1 cellular context compared by ENCODE assay signal in the genomic region with DNA sequence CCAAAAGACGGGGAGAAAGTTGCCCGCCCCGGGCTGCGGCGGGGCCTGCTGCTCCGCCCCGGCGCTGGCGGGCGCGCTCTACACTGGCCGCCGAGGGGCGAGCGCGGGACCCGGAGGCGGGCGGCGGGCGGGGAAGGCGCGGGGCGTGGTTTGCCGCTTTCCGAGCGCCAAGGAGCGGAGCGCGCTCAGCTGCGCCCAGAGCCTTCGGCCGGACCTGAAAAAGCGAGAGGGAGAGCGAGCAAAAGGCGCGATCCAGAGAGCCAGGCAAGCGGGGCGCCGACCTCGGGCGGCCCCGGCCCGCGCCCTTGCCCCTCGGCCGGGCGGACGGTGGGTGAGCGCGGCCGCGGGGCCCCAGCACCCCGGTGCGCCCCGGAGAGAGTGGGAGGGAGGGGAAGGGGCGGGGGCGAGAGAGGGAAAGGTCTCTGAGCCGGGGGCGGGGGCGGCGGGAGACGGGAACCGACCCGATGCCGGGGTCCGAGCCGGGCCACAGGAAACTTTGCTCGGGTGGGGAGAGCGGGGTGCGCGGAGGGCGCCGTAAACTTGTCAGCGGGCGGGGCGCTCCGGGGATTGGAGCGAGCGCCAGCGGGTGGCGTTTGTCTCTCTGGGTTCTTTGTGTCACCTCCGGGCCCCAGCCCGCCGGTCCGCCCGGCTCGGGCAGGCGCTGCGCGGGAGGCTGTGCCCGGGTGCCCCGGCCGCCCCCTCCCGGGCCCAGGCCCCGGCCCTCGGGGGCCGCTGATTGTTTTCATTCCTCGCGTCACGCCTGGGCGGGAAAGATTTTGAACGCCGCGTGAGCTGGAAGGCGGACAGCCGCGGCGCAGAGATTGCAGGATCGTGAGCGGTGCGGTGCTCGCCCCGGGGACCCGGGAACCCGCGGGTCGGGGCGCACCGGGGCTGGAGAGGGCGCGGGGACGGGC.
TF ChIP-seq lines count a peak whose summit lies in the region.

A gene with protein sequence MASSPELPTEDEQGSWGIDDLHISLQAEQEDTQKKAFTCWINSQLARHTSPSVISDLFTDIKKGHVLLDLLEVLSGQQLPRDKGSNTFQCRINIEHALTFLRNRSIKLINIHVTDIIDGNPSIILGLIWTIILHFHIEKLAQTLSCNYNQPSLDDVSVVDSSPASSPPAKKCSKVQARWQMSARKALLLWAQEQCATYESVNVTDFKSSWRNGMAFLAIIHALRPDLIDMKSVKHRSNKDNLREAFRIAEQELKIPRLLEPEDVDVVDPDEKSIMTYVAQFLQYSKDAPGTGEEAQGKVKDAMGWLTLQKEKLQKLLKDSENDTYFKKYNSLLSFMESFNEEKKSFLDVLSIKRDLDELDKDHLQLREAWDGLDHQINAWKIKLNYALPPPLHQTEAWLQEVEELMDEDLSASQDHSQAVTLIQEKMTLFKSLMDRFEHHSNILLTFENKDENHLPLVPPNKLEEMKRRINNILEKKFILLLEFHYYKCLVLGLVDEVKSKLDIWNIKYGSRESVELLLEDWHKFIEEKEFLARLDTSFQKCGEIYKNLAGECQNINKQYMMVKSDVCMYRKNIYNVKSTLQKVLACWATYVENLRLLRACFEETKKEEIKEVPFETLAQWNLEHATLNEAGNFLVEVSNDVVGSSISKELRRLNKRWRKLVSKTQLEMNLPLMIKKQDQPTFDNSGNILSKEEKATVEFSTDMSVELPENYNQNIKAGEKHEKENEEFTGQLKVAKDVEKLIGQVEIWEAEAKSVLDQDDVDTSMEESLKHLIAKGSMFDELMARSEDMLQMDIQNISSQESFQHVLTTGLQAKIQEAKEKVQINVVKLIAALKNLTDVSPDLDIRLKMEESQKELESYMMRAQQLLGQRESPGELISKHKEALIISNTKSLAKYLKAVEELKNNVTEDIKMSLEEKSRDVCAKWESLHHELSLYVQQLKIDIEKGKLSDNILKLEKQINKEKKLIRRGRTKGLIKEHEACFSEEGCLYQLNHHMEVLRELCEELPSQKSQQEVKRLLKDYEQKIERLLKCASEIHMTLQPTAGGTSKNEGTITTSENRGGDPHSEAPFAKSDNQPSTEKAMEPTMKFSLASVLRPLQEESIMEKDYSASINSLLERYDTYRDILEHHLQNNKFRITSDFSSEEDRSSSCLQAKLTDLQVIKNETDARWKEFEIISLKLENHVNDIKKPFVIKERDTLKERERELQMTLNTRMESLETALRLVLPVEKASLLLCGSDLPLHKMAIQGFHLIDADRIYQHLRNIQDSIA (N-terminal part only) (plus strand): TSS at position 188 of the 914 bp plus-strand sequence. CDS start 56,145 bp downstream, outside the sequence.

TF ChIP-seq in GM12878, 131 proteins besides CTCF, POLR2A, EP300 and RAD21 (continued from another document):
- no peak for TF ChIP-seq ZNF384 (IDR thresholded peaks at IDR 0.05; ENCODE audit: borderline replicate concordance, low read depth, low read length)
- TF ChIP-seq, protein P1, sequence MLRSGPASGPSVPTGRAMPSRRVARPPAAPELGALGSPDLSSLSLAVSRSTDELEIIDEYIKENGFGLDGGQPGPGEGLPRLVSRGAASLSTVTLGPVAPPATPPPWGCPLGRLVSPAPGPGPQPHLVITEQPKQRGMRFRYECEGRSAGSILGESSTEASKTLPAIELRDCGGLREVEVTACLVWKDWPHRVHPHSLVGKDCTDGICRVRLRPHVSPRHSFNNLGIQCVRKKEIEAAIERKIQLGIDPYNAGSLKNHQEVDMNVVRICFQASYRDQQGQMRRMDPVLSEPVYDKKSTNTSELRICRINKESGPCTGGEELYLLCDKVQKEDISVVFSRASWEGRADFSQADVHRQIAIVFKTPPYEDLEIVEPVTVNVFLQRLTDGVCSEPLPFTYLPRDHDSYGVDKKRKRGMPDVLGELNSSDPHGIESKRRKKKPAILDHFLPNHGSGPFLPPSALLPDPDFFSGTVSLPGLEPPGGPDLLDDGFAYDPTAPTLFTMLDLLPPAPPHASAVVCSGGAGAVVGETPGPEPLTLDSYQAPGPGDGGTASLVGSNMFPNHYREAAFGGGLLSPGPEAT (IDR thresholded peaks at IDR 0.05; ENCODE audit: low read depth): 0 out of 2 replicates have a peak, but pooled peaks have one; percentile 5
- no peak for TF ChIP-seq EED (IDR thresholded peaks at IDR 0.05; ENCODE audit: low read depth)
- TF ChIP-seq SMARCA5 (IDR thresholded peaks at IDR 0.05): peak; percentile 67; the same call in 1 of the 2 replicates
- TF ChIP-seq ZNF217 (IDR thresholded peaks at IDR 0.05): no peak
- peak; percentile 81; the same call in 1 of the 2 replicates for TF ChIP-seq RB1 (IDR thresholded peaks at IDR 0.05; ENCODE audit: borderline replicate concordance)
- TF ChIP-seq ASH2L (IDR thresholded peaks at IDR 0.05; ENCODE audit: borderline replicate concordance, low read depth): 0 out of 2 replicates have a peak, but pooled peaks have one; percentile 43
- no peak for TF ChIP-seq RCOR1 (conservative IDR thresholded peaks at IDR 0.05; ENCODE audit: low read depth, low read length)
- TF ChIP-seq SUZ12 (IDR thresholded peaks at IDR 0.05; ENCODE audit: unreplicated experiment): no peak
- TF ChIP-seq HDAC2 (IDR thresholded peaks at IDR 0.05): no peak
- peak; percentile 23; the same call in 1 of the 2 replicates for TF ChIP-seq TAF1 (IDR thresholded peaks at IDR 0.05; ENCODE audit: borderline replicate concordance, low read depth, low read length)
- no peak for TF ChIP-seq IKZF2 (IDR thresholded peaks at IDR 0.05)
- TF ChIP-seq CREM (IDR thresholded peaks at IDR 0.05; ENCODE audit: low read depth): no peak
- peak; percentile 72; the same call in 1 of the 2 replicates for TF ChIP-seq E2F4 (IDR thresholded peaks at IDR 0.05; ENCODE audit: low read depth, low read length)
- TF ChIP-seq DPF2 (IDR thresholded peaks at IDR 0.05): peak; percentile 36
- TF ChIP-seq, protein P2, sequence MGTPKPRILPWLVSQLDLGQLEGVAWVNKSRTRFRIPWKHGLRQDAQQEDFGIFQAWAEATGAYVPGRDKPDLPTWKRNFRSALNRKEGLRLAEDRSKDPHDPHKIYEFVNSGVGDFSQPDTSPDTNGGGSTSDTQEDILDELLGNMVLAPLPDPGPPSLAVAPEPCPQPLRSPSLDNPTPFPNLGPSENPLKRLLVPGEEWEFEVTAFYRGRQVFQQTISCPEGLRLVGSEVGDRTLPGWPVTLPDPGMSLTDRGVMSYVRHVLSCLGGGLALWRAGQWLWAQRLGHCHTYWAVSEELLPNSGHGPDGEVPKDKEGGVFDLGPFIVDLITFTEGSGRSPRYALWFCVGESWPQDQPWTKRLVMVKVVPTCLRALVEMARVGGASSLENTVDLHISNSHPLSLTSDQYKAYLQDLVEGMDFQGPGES (IDR thresholded peaks at IDR 0.05): no peak
- peak; percentile 5 for TF ChIP-seq RELA (IDR thresholded peaks at IDR 0.05; ENCODE audit: borderline replicate concordance, partially characterized antibody)
- no peak for TF ChIP-seq FOS (IDR thresholded peaks at IDR 0.05; ENCODE audit: borderline replicate concordance, extremely low read depth, insufficient read length)
- TF ChIP-seq GATAD2B (conservative IDR thresholded peaks at IDR 0.05; ENCODE audit: low read depth): peak; percentile 41
- TF ChIP-seq LARP7 (IDR thresholded peaks at IDR 0.05): peak; percentile 79
- no peak for TF ChIP-seq HCFC1 (IDR thresholded peaks at IDR 0.05; ENCODE audit: low read length)
- no peak for TF ChIP-seq MYC (IDR thresholded peaks at IDR 0.05; ENCODE audit: insufficient read depth, insufficient read length, insufficient replicate concordance, low read length, severe bottlenecking)
- TF ChIP-seq ZBTB11 (CRISPR knock-in tag; IDR thresholded peaks at IDR 0.05): no peak
- TF ChIP-seq REST (IDR thresholded peaks at IDR 0.05; ENCODE audit: low read depth, low read length): no peak
- TF ChIP-seq TCF7 (IDR thresholded peaks at IDR 0.05; ENCODE audit: borderline replicate concordance): no peak
- TF ChIP-seq, protein P3, sequence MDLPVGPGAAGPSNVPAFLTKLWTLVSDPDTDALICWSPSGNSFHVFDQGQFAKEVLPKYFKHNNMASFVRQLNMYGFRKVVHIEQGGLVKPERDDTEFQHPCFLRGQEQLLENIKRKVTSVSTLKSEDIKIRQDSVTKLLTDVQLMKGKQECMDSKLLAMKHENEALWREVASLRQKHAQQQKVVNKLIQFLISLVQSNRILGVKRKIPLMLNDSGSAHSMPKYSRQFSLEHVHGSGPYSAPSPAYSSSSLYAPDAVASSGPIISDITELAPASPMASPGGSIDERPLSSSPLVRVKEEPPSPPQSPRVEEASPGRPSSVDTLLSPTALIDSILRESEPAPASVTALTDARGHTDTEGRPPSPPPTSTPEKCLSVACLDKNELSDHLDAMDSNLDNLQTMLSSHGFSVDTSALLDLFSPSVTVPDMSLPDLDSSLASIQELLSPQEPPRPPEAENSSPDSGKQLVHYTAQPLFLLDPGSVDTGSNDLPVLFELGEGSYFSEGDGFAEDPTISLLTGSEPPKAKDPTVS (IDR thresholded peaks at IDR 0.05; ENCODE audit: low read depth, low read length): no peak
- TF ChIP-seq IRF4 (IDR thresholded peaks at IDR 0.05; ENCODE audit: low read depth, low read length): no peak
- peak; percentile 17 for TF ChIP-seq YY1 (IDR thresholded peaks at IDR 0.05; ENCODE audit: low read depth, low read length)
- TF ChIP-seq CHD1 (IDR thresholded peaks at IDR 0.05; ENCODE audit: low read depth, low read length): no peak
- no peak for TF ChIP-seq JUND (IDR thresholded peaks at IDR 0.05; ENCODE audit: low read depth, low read length)
- no peak for TF ChIP-seq CHD4 (IDR thresholded peaks at IDR 0.05)
- TF ChIP-seq SMC3 (IDR thresholded peaks at IDR 0.05; ENCODE audit: borderline replicate concordance, low read length): peak; percentile 4; the same call in 1 of the 2 replicates
- no peak for TF ChIP-seq ESRRA (IDR thresholded peaks at IDR 0.05; ENCODE audit: low read length)
- TF ChIP-seq, protein P4, sequence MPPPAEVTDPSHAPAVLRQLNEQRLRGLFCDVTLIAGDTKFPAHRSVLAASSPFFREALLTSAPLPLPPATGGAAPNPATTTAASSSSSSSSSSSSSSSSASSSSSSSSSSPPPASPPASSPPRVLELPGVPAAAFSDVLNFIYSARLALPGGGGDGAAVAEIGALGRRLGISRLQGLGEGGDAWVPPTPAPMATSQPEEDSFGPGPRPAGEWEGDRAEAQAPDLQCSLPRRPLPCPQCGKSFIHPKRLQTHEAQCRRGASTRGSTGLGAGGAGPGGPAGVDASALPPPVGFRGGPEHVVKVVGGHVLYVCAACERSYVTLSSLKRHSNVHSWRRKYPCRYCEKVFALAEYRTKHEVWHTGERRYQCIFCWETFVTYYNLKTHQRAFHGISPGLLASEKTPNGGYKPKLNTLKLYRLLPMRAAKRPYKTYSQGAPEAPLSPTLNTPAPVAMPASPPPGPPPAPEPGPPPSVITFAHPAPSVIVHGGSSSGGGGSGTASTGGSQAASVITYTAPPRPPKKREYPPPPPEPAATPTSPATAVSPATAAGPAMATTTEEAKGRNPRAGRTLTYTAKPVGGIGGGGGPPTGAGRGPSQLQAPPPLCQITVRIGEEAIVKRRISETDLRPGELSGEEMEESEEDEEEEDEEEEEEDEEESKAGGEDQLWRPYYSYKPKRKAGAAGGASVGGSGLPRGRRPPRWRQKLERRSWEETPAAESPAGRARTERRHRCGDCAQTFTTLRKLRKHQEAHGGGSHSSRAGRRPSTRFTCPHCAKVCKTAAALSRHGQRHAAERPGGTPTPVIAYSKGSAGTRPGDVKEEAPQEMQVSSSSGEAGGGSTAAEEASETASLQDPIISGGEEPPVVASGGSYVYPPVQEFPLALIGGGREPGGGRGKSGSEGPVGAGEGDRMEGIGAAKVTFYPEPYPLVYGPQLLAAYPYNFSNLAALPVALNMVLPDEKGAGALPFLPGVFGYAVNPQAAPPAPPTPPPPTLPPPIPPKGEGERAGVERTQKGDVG (CRISPR knock-in tag; IDR thresholded peaks at IDR 0.05): no peak
